ENCODE assay signal across 1 cellular context in the genomic region with DNA sequence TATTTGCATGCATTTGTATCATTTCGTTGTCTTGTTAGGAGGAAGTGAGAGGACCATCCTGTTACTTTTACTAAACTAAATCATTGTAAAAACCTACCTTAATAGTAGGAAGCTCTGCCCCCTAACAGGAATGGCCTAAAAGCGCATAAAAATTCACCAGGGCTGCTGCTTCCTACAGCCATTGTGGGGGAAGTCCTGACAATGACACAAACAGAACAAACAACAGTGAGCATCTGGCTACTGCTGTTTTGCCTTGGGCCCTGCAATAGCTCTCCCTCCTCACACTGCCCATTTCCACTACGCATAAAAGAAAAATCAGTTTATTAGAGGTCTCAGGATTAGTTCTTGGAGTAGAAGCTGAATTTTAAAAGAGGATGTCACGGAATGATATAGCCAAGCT.
TF ChIP-seq lines count a peak whose summit lies in the region.

No MANE protein-coding gene starts in this region.

TF ChIP-seq in GM23338, 12 proteins besides CTCF, POLR2A, EP300 and RAD21 (continued from another document):
- TF ChIP-seq, protein P1, sequence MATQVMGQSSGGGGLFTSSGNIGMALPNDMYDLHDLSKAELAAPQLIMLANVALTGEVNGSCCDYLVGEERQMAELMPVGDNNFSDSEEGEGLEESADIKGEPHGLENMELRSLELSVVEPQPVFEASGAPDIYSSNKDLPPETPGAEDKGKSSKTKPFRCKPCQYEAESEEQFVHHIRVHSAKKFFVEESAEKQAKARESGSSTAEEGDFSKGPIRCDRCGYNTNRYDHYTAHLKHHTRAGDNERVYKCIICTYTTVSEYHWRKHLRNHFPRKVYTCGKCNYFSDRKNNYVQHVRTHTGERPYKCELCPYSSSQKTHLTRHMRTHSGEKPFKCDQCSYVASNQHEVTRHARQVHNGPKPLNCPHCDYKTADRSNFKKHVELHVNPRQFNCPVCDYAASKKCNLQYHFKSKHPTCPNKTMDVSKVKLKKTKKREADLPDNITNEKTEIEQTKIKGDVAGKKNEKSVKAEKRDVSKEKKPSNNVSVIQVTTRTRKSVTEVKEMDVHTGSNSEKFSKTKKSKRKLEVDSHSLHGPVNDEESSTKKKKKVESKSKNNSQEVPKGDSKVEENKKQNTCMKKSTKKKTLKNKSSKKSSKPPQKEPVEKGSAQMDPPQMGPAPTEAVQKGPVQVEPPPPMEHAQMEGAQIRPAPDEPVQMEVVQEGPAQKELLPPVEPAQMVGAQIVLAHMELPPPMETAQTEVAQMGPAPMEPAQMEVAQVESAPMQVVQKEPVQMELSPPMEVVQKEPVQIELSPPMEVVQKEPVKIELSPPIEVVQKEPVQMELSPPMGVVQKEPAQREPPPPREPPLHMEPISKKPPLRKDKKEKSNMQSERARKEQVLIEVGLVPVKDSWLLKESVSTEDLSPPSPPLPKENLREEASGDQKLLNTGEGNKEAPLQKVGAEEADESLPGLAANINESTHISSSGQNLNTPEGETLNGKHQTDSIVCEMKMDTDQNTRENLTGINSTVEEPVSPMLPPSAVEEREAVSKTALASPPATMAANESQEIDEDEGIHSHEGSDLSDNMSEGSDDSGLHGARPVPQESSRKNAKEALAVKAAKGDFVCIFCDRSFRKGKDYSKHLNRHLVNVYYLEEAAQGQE (IDR thresholded peaks at IDR 0.05; ENCODE audit: unreplicated experiment), result no peak
